ENCODE assay signal across 10 cellular contexts in the genomic region with DNA sequence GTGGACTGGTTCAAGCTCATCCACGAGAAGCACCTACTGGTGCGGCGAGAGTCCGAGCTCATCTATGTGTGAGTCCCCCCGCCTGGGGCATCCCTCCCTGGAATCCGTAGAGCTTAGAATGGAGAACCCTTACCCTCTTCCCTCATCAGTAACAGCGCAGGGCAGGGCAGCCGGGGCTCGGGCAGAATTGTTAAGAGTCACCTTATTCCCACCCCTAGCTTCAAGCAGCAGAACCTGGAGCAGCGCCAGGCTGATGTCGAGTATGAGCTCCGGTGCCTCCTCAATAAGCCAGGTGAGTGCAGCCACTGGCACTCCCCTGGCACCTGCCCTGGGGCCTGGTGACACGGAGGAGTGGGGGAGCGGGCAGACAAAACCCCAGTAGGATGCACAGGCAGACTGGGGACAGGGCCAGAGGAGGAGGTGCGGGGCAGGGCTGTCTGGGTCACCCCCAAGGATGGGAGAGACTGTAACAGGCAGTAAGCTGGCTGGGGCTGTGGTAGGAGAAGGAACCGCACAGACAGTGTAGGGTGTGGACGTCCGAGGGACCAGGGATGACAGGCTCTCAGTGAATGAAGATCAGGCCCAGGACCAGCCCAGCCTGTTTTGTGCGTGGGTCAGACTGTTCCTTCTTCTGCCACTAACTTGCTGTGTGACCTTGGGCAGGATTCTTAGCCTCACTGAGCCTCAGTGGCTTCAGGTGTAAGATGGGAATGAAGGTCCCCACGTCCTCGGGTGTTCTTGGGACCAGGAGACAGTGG. TPM values are rescaled to one million over a fixed set of nuclear protein-coding genes. Genes with fewer than 3 reads are reported as not detected.
DNase-seq lines count a peak whose midpoint lies in the region; ATAC-seq and TF ChIP-seq lines count a peak whose summit lies in the region.
"Had no signal": no experiment of that assay in that cellular context is flagged by ENCODE, and none has a peak within 500 bp of the region (broad histone marks: within the 10 kb centered on the region; RNA-seq: fewer than 3 reads in every experiment).

No MANE protein-coding gene starts in this region.

- no peaks in the 10 kb centered on the region for H3K9me3 Mint-ChIP-seq in activated CD4-positive, alpha-beta memory T cell treated with anti-CD3 and anti-CD28 coated beads for 36 hours

- TF ChIP-seq POLR2A in esophagus muscularis mucosa (IDR thresholded peaks at IDR 0.05; ENCODE audit: low read depth), result no peak
- no peak for TF ChIP-seq POLR2A in prostate gland (IDR thresholded peaks at IDR 0.05)

- TF ChIP-seq EP300 in esophagus muscularis mucosa (IDR thresholded peaks at IDR 0.05), result no peak

- no peaks in the 10 kb centered on the region for H3K27me3 Mint-ChIP-seq in activated CD4-positive, alpha-beta memory T cell treated with anti-CD3 and anti-CD28 coated beads for 36 hours

- peak; percentile 41 for DNase-seq in AG20443 (ENCODE audit: low spot score)
- peak; percentile 48 for DNase-seq in NCI-H69 (lab: John Stamatoyannopoulos, UW)
- DNase-seq in esophagus muscularis mucosa (ENCODE audit: extremely low spot score), result no peak
- no peak for DNase-seq in prostate gland (ENCODE audit: low spot score)
- DNase-seq in activated CD4-positive, alpha-beta memory T cell treated with anti-CD3 and anti-CD28 coated beads for 36 hours, result no peak
- no peak for DNase-seq in GDM1 (lab: John Stamatoyannopoulos, UW)

- POLR2A ChIA-PET in activated CD4-positive, alpha-beta memory T cell treated with anti-CD3 and anti-CD28 coated beads for 36 hours (lab: Charles Lee), result no interaction called here

- H3K27ac ChIP-seq in esophagus muscularis mucosa (replicated peaks in 1 of 4) (peak overlapping the region; percentile 77 to 84 (median 80)), prostate gland (peak overlapping the region; percentile 49 to 64)

- intact Hi-C loops in esophagus muscularis mucosa (cut with DNase I) (loop anchor here (5.0 kb wide), 1 partner anchor 46 kb away; no protein-coding TSS in a partner anchor), prostate gland (cut with DNase I) (loop anchor here (1.0 to 2.0 kb wide), 2 partner anchors 26 to 44 kb away; a partner anchor contains a TSS)
- intact Hi-C loops in activated CD4-positive, alpha-beta memory T cell treated with anti-CD3 and anti-CD28 coated beads for 36 hours (cut with micrococcal nuclease), result no loop called here

- peaks cover 4% of the 10 kb centered on the region for H3K36me3 Mint-ChIP-seq in activated CD4-positive, alpha-beta memory T cell treated with anti-CD3 and anti-CD28 coated beads for 36 hours

- CTCF ChIA-PET in activated CD4-positive, alpha-beta memory T cell treated with anti-CD3 and anti-CD28 coated beads for 36 hours (lab: Charles Lee), result interaction anchor here (1.0 to 7.9 kb wide), 7 partner anchors 11 to 120 kb away, joined by 3 to 58 read pairs (median 4); a partner anchor contains a TSS

- no peak for ATAC-seq in GM21576 (IDR thresholded peaks at IDR 0.05; ENCODE audit: unreplicated experiment)
- no peak for ATAC-seq in GM21528 (IDR thresholded peaks at IDR 0.05; ENCODE audit: low FRiP score, unreplicated experiment)

- TF ChIP-seq CTCF in esophagus muscularis mucosa (IDR thresholded peaks at IDR 0.05) (no peak), prostate gland (IDR thresholded peaks at IDR 0.05) (no peak)

- peaks cover 8% of the 10 kb centered on the region for H3K4me1 Mint-ChIP-seq in activated CD4-positive, alpha-beta memory T cell treated with anti-CD3 and anti-CD28 coated beads for 36 hours (ENCODE audit: low read depth)

- H3K36me3 ChIP-seq in esophagus muscularis mucosa, result peaks cover 30 to 84% (median 78%) of the 10 kb centered on the region in 4 donors
- peaks cover 0 to 8% of the 10 kb centered on the region in 2 donors for H3K36me3 ChIP-seq in prostate gland

- no peak overlapping the region for H3K27ac Mint-ChIP-seq in activated CD4-positive, alpha-beta memory T cell treated with anti-CD3 and anti-CD28 coated beads for 36 hours

- no peak overlapping the region for H3K4me3 Mint-ChIP-seq in activated CD4-positive, alpha-beta memory T cell treated with anti-CD3 and anti-CD28 coated beads for 36 hours

- H3K4me1 ChIP-seq in esophagus muscularis mucosa, result peaks cover 28 to 60% (median 56%) of the 10 kb centered on the region in 4 donors
- H3K4me1 ChIP-seq in prostate gland (replicated peaks), result peaks cover 17% of the 10 kb centered on the region

- H3K27me3 ChIP-seq in esophagus muscularis mucosa, result no peaks in the 10 kb centered on the region
- H3K27me3 ChIP-seq in prostate gland (replicated peaks; ENCODE audit: insufficient read depth), result no peaks in the 10 kb centered on the region
- H3K27me3 ChIP-seq: BE2C had no signal

- H3K9me3 ChIP-seq in esophagus muscularis mucosa, result no peaks in the 10 kb centered on the region
- H3K9me3 ChIP-seq in prostate gland, result no peaks in the 10 kb centered on the region
- H3K9me3 ChIP-seq: BE2C, mucosa of descending colon had no signal

- WGBS in esophagus muscularis mucosa, result 64% methylated on average over 20 of the region's 21 CpGs
- WGBS in prostate gland, result 63% methylated on average over 21 of the region's 21 CpGs

- H3K4me3 ChIP-seq in esophagus muscularis mucosa (no peak overlapping the region), prostate gland (no peak overlapping the region)
- H3K4me3 ChIP-seq: mucosa of descending colon had no signal

RNA-seq across cellular contexts. Expression of a gene that starts 20.4 kb away (rescaled TPM):
- total RNA-seq in esophagus muscularis mucosa (not detected), prostate gland (1 to 10 TPM in 1 of 2 donors, not detected in 1; 9.7 TPM)
- total RNA-seq in activated CD4-positive, alpha-beta memory T cell treated with anti-CD3 and anti-CD28 coated beads for 36 hours, result under 1 TPM in 1 of 2 experiments, not detected in 1; 0.14 TPM
- total RNA-seq: mucosa of descending colon had no signal

RNA-seq across cellular contexts. Expression of a gene that starts 20.5 kb away (rescaled TPM):
- total RNA-seq in esophagus muscularis mucosa, result 10 to 100 TPM; 45.7 to 93.0 (median 72.1) TPM
- 100 to 1,000 TPM in 1 of 2 donors, 10 to 100 TPM in 1; 63.1 to 157 TPM for total RNA-seq in prostate gland
- 10 to 100 TPM; 67.7 to 74.9 TPM for total RNA-seq in activated CD4-positive, alpha-beta memory T cell treated with anti-CD3 and anti-CD28 coated beads for 36 hours

RNA-seq across cellular contexts. Expression of a gene that starts 26.9 kb away (rescaled TPM):
- total RNA-seq in esophagus muscularis mucosa (100 to 1,000 TPM in 1 of 4 donors, 10 to 100 TPM in 3; 51.2 to 136 (median 71.2) TPM), prostate gland (10 to 100 TPM; 42.8 to 62.8 TPM)
- 10 to 100 TPM; 18.4 to 19.1 TPM for total RNA-seq in activated CD4-positive, alpha-beta memory T cell treated with anti-CD3 and anti-CD28 coated beads for 36 hours

RNA-seq across cellular contexts. Expression of a gene that starts 51.4 kb away (rescaled TPM):
- total RNA-seq in esophagus muscularis mucosa, result 10 to 100 TPM; 10.3 to 29.5 (median 17.7) TPM
- total RNA-seq in prostate gland, result 1 to 10 TPM; 3.3 to 8.1 TPM
- total RNA-seq in activated CD4-positive, alpha-beta memory T cell treated with anti-CD3 and anti-CD28 coated beads for 36 hours, result not detected

Comparison
In these comparisons a context has a peak if more than half of its experiments do, and no peak if none do; other contexts are left out.
1. DNase-seq: peak in AG20443 (single experiment) and NCI-H69 (single experiment); none in esophagus muscularis mucosa (single experiment), prostate gland (single experiment), activated CD4-positive, alpha-beta memory T cell treated with anti-CD3 and anti-CD28 coated beads for 36 hours (single experiment) and GDM1 (single experiment).